8 cellular contexts compared by ENCODE assay signal in genomic region chr5:149731332-149731616, GRCh38. TPM values are rescaled to one million over a fixed set of nuclear protein-coding genes. Genes with fewer than 3 reads are reported as not detected.
DNase-seq lines count a peak whose midpoint lies in the region; ATAC-seq and TF ChIP-seq lines count a peak whose summit lies in the region.

No MANE protein-coding gene starts in this region.

- H3K36me3 ChIP-seq in naive thymus-derived CD4-positive, alpha-beta T cell (ENCODE audit: control insufficient read depth in 2 of 3, insufficient read depth in 3 of 3, low read length in 3 of 3) = peaks cover 0 to 13% (median 0%) of the 10 kb centered on the region in 3 experiments

- no peak for TF ChIP-seq CTCF in choroid plexus epithelial cell (conservative IDR thresholded peaks at IDR 0.05; ENCODE audit: low read depth, low read length)

- in situ Hi-C loops in Caki2 (cut with HindIII; ENCODE audit: low pct_unique_long_range_greater_than_20kb, low sequenced_read_pairs) = no loop called here

- peak overlapping the region; percentile 76 for H3K4me3 ChIP-seq in Jurkat, Clone E6-1 (ENCODE audit: low read length)
- H3K4me3 ChIP-seq in choroid plexus epithelial cell (ENCODE audit: low read depth, low read length) = peak overlapping the region; percentile 83
- peak overlapping the region; percentile 84 for H3K4me3 ChIP-seq in naive thymus-derived CD4-positive, alpha-beta T cell (ENCODE audit: low read length)

- peak overlapping the region in 6 of 9 donors; percentile 12 to 82 (median 56) for H3K27ac Mint-ChIP-seq in naive thymus-derived CD4-positive, alpha-beta T cell

- H3K36me3 Mint-ChIP-seq in naive thymus-derived CD4-positive, alpha-beta T cell = no peaks in the 10 kb centered on the region

- H3K4me3 Mint-ChIP-seq in naive thymus-derived CD4-positive, alpha-beta T cell = peak overlapping the region; percentile 77 to 92 (median 87)

- CTCF ChIA-PET in naive thymus-derived CD4-positive, alpha-beta T cell (lab: Charles Lee) = interaction anchor here (1.4 kb wide), 1 partner anchor 64 kb away, joined by 4 read pairs; no protein-coding TSS in a partner anchor

- peaks cover 0 to 17% (median 6%) of the 10 kb centered on the region in 7 donors for H3K4me1 Mint-ChIP-seq in naive thymus-derived CD4-positive, alpha-beta T cell

- POLR2A ChIA-PET in naive thymus-derived CD4-positive, alpha-beta T cell (lab: Charles Lee) = interaction anchor here (1.1 kb wide), 1 partner anchor 270 kb away, joined by 3 read pairs; the partner anchor contains the start of gene HMGXB3

- intact Hi-C loops in naive thymus-derived CD4-positive, alpha-beta T cell (cut with micrococcal nuclease) = loop anchor here (1.0 to 10.0 kb wide), 14 partner anchors 94 to 1522 kb away; partner anchors contain the start of genes FBXO38 (in 2 of the 2), GRPEL2 (in 2 of the 2), SLC26A2 (in 2 of the 2) and ADRB2 (in 1 of the 2)

- H3K4me1 ChIP-seq in naive thymus-derived CD4-positive, alpha-beta T cell (ENCODE audit: control insufficient read depth in 2 of 2, insufficient read depth in 2 of 2, low read length in 2 of 2) = no peaks in the 10 kb centered on the region

- no peaks in the 10 kb centered on the region for H3K27me3 ChIP-seq in naive thymus-derived CD4-positive, alpha-beta T cell (ENCODE audit: control insufficient read depth in 2 of 2, insufficient read depth in 2 of 2, low read length in 2 of 2)

- ATAC-seq in naive thymus-derived CD4-positive, alpha-beta T cell = no peak
- no peak for ATAC-seq in GM18868 (IDR thresholded peaks at IDR 0.05; ENCODE audit: unreplicated experiment)

- DNase-seq in Caki2 (ENCODE audit: low read depth) (peak; percentile 54), choroid plexus epithelial cell (ENCODE audit: low read depth) (no peak), DMS153 treated with DMSO at 0.1 percent for 48 hours (lab: John Stamatoyannopoulos, UW; ENCODE audit: unreplicated experiment) (no peak), NCI-H1694 treated with DMSO at 0.1 percent for 48 hours (lab: John Stamatoyannopoulos, UW) (no peak), NCI-H526 (lab: John Stamatoyannopoulos, UW) (no peak)
- no peak for DNase-seq in Jurkat, Clone E6-1 (ENCODE audit: low read depth, low spot score)
- peak in 1 of 9 donors; percentile 28 for DNase-seq in naive thymus-derived CD4-positive, alpha-beta T cell

- no peaks in the 10 kb centered on the region for H3K9me3 ChIP-seq in naive thymus-derived CD4-positive, alpha-beta T cell (ENCODE audit: control insufficient read depth in 2 of 3, low read length in 3 of 3)

- peaks cover 0 to 18% (median 0%) of the 10 kb centered on the region in 5 donors for H3K27me3 Mint-ChIP-seq in naive thymus-derived CD4-positive, alpha-beta T cell

- H3K9me3 Mint-ChIP-seq in naive thymus-derived CD4-positive, alpha-beta T cell = no peaks in the 10 kb centered on the region

- H3K27ac ChIP-seq in naive thymus-derived CD4-positive, alpha-beta T cell (ENCODE audit: low read depth, low read length) = peak overlapping the region; percentile 67

RNA-seq across cellular contexts. Expression of gene PPARGC1B, which starts 1.2 kb away (rescaled TPM):
- total RNA-seq in Caki2 (2014; rRNA removed; shearing (Covaris generic); ENCODE audit: low replicate concordance) = 0.17 and 0.43 TPM in 2 replicates
- 3.1 TPM for polyA plus RNA-seq in Jurkat, Clone E6-1 (2012; ENCODE audit: insufficient read depth, insufficient read length)
- 10 to 100 TPM in 1 of 5 experiments, 1 to 10 TPM in 4; 4.3 to 10.9 (median 5.0) TPM for total RNA-seq in naive thymus-derived CD4-positive, alpha-beta T cell
- polyA plus RNA-seq in naive thymus-derived CD4-positive, alpha-beta T cell = 1 to 10 TPM; 1.8 to 2.4 TPM
